20 cellular contexts compared by ENCODE assay signal in the genomic region with DNA sequence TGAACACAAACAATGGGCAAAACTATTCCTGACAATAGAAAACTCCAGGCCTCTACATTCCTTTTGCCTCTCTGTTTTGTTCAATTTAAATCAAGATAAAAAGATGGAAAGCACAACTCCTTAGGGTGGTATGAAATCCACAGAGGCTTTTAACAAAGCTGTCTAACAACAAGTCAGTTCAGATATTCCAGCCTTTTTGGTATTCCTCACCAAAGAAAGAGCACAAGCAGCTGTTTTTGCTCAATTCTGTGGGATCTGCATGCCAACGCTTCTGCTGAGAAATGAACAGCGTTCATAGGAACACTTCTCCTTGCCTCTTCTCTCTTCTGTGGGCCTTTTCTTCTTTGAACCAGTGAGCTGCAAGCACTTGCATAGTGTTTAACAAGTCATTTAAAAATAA.
DNase-seq lines count a peak whose midpoint lies in the region; ATAC-seq and TF ChIP-seq lines count a peak whose summit lies in the region.
"Had no signal": no experiment of that assay in that cellular context is flagged by ENCODE, and none has a peak within 500 bp of the region (broad histone marks: within the 10 kb centered on the region; RNA-seq: fewer than 3 reads in every experiment).

No MANE protein-coding gene starts in this region.

- H3K9me3 Mint-ChIP-seq in GM23338: no peaks in the 10 kb centered on the region
- H3K9me3 Mint-ChIP-seq in brain: no peaks in the 10 kb centered on the region

- H3K27ac ChIP-seq in GM23338 (ENCODE audit: low read depth) (0 out of 2 replicates have a peak overlapping the region, but pooled peaks have one; percentile 4), hepatocyte (peak overlapping the region; percentile 70), rectal smooth muscle tissue (ENCODE audit: low read depth, low read length) (peak overlapping the region; percentile 12)
- H3K27ac ChIP-seq: upper lobe of right lung had no signal

- no peaks in the 10 kb centered on the region for H3F3A ChIP-seq in GM23338 (replicated peaks; ENCODE audit: low read depth)

- no peaks in the 10 kb centered on the region for H3K36me3 ChIP-seq in GM23338 (ENCODE audit: insufficient read depth)
- no peaks in the 10 kb centered on the region for H3K36me3 ChIP-seq in hepatocyte (replicated peaks; ENCODE audit: insufficient read depth, low read depth)
- no peaks in the 10 kb centered on the region for H3K36me3 ChIP-seq in rectal smooth muscle tissue (ENCODE audit: control insufficient read depth, insufficient read depth, low read length)
- no peaks in the 10 kb centered on the region for H3K36me3 ChIP-seq in H7 (replicated peaks; ENCODE audit: control insufficient read depth, insufficient read depth, low read length)
- H3K36me3 ChIP-seq: upper lobe of right lung had no signal

- H3K9me3 ChIP-seq in hepatocyte (ENCODE audit: low read depth): no peaks in the 10 kb centered on the region
- H3K9me3 ChIP-seq: upper lobe of right lung had no signal

- H3K27me3 Mint-ChIP-seq in GM23338 (ENCODE audit: insufficient read depth, low read depth, poor library complexity): peaks cover 4% of the 10 kb centered on the region
- H3K27me3 Mint-ChIP-seq in brain: no peaks in the 10 kb centered on the region
- H3K27me3 Mint-ChIP-seq: activated T-helper 17 cell treated with anti-CD3 and anti-CD28 coated beads, Interleukin-2, amount 50 U/mL, for 72 hours; effector memory CD8-positive, alpha-beta T cell had no signal

- WGBS in hepatocyte (ENCODE audit: low lambda C conversion rate, missing lambda C conversion rate): 42% methylated on average over 2 of the region's 2 CpGs

- H2AFZ ChIP-seq in GM23338 (no peak overlapping the region), hepatocyte (no peak overlapping the region)

- H3K9ac ChIP-seq in rectal smooth muscle tissue (ENCODE audit: low read length): no peak overlapping the region

- no peaks in the 10 kb centered on the region for H3K36me3 Mint-ChIP-seq in GM23338 (ENCODE audit: low read depth)
- no peaks in the 10 kb centered on the region for H3K36me3 Mint-ChIP-seq in brain

- no peak for ATAC-seq in GM23338
- ATAC-seq: activated T-helper 17 cell treated with anti-CD3 and anti-CD28 coated beads, Interleukin-2, amount 50 U/mL, for 72 hours; effector memory CD8-positive, alpha-beta T cell; left lobe of liver; upper lobe of right lung had no signal

- H4K20me1 ChIP-seq in GM23338 (replicated peaks; ENCODE audit: insufficient read depth) (no peaks in the 10 kb centered on the region), hepatocyte (ENCODE audit: insufficient read depth, poor library complexity, severe bottlenecking) (no peaks in the 10 kb centered on the region)

- no peak for TF ChIP-seq CTCF in GM23338 (conservative IDR thresholded peaks at IDR 0.05; ENCODE audit: low read depth in 2 of 2)
- TF ChIP-seq CTCF in brain (conservative IDR thresholded peaks at IDR 0.05): no peak
- no peak for TF ChIP-seq CTCF in hepatocyte (IDR thresholded peaks at IDR 0.05; ENCODE audit: poor library complexity)

- H3K79me2 ChIP-seq in GM23338 (replicated peaks; ENCODE audit: insufficient read depth) (no peaks in the 10 kb centered on the region), hepatocyte (no peaks in the 10 kb centered on the region)

- H3K27me3 ChIP-seq in GM23338 (ENCODE audit: insufficient read depth) (no peaks in the 10 kb centered on the region), hepatocyte (no peaks in the 10 kb centered on the region), rectal smooth muscle tissue (ENCODE audit: control insufficient read depth, insufficient read depth, low read length) (no peaks in the 10 kb centered on the region), H7 (ENCODE audit: control insufficient read depth, insufficient read depth, low read length) (no peaks in the 10 kb centered on the region)
- H3K27me3 ChIP-seq: upper lobe of right lung had no signal

- DNase-seq in GM23338 (ENCODE audit: low spot score) (peak; percentile 24), hepatocyte (ENCODE audit: low spot score) (no peak), H7 (no peak), OCI-M2 (lab: John Stamatoyannopoulos, UW; ENCODE audit: unreplicated experiment) (no peak)
- DNase-seq in activated CD4-positive, alpha-beta T cell treated with anti-CD3 and anti-CD28 coated beads, Interleukin-2, amount 50 U/mL, for 4 hours: no peak
- DNase-seq: central memory CD4-positive, alpha-beta T cell; COR-L47; effector memory CD8-positive, alpha-beta T cell; foreskin melanocyte; Karpas-422; NCI-H1105; NCI-H526; stimulated activated CD4-positive, alpha-beta T cell treated with anti-CD3 and anti-CD28 coated beads, Interleukin-2, amount 100 ng/mL, for 24 hours; T-helper 9 cell; upper lobe of right lung had no signal

- H3K4me2 ChIP-seq in GM23338 (no peak overlapping the region), hepatocyte (no peak overlapping the region)

- H3K4me3 Mint-ChIP-seq in GM23338 (no peak overlapping the region), brain (peak overlapping the region in 1 of 5 experiments; percentile 79)
- H3K4me3 Mint-ChIP-seq: activated T-helper 17 cell treated with anti-CD3 and anti-CD28 coated beads, Interleukin-2, amount 50 U/mL, for 72 hours; effector memory CD8-positive, alpha-beta T cell; stimulated activated naive CD8-positive, alpha-beta T cell treated with anti-CD3 and anti-CD28 coated beads, Interleukin-15, Interleukin-2, amounts not matched to agents 100 ng/mL and 50 ng/mL, for 24 hours had no signal

- H3K9me2 ChIP-seq in GM23338 (ENCODE audit: insufficient read depth) (no peaks in the 10 kb centered on the region; the same call in 1 of the 2 replicates), hepatocyte (replicated peaks; ENCODE audit: insufficient read depth) (no peaks in the 10 kb centered on the region)

- H3K4me1 ChIP-seq in GM23338 (ENCODE audit: insufficient read depth) (peaks cover 29% of the 10 kb centered on the region), hepatocyte (ENCODE audit: insufficient read depth) (peaks cover 25% of the 10 kb centered on the region), rectal smooth muscle tissue (ENCODE audit: control insufficient read depth, insufficient read depth, low read length) (peaks cover 8% of the 10 kb centered on the region)
- H3K4me1 ChIP-seq: upper lobe of right lung had no signal

- H3K27ac Mint-ChIP-seq in GM23338: no peak overlapping the region; the same call in 1 of the 2 replicates
- H3K27ac Mint-ChIP-seq in brain: peak overlapping the region in 4 of 5 experiments; percentile 42 to 97 (median 76)
- H3K27ac Mint-ChIP-seq: activated T-helper 17 cell treated with anti-CD3 and anti-CD28 coated beads, Interleukin-2, amount 50 U/mL, for 72 hours; effector memory CD8-positive, alpha-beta T cell; stimulated activated naive CD8-positive, alpha-beta T cell treated with anti-CD3 and anti-CD28 coated beads, Interleukin-15, Interleukin-2, amounts not matched to agents 100 ng/mL and 50 ng/mL, for 24 hours had no signal

- H3K4me3 ChIP-seq in GM23338 (no peak overlapping the region), hepatocyte (no peak overlapping the region), rectal smooth muscle tissue (ENCODE audit: low read length) (no peak overlapping the region), H7 (ENCODE audit: insufficient read depth, low read depth, low read length) (no peak overlapping the region)
- H3K4me3 ChIP-seq: upper lobe of right lung had no signal

- H3K4me1 Mint-ChIP-seq in GM23338 (peaks cover 33% of the 10 kb centered on the region), brain (peaks cover 55% of the 10 kb centered on the region)
- H3K4me1 Mint-ChIP-seq: activated T-helper 17 cell treated with anti-CD3 and anti-CD28 coated beads, Interleukin-2, amount 50 U/mL, for 72 hours had no signal

TF ChIP-seq in GM23338, 12 proteins besides CTCF, POLR2A, EP300 and RAD21 (continues in another document):
- TF ChIP-seq EZH2phosphoT487 (IDR thresholded peaks at IDR 0.05; ENCODE audit: unreplicated experiment) (no peak), POLR2AphosphoS5 (IDR thresholded peaks at IDR 0.05; ENCODE audit: low read depth) (no peak)

Comparison
In these comparisons a context has a peak if more than half of its experiments do, and no peak if none do; other contexts are left out.
1. H3K27ac ChIP-seq: peak in every context shown above with its lines; median percentile 70 in hepatocyte; 12 in rectal smooth muscle tissue; 4 in GM23338.